Comparison of ENCODE assay signal across 27 cellular contexts in genomic region chr12:3835914-3836313, GRCh38.
"Had no signal": no experiment of that assay in that cellular context is flagged by ENCODE, and none has a peak within 500 bp of the region (broad histone marks: within the 10 kb centered on the region; RNA-seq: fewer than 3 reads in every experiment).

No MANE protein-coding gene starts in this region.

- H3K4me1 Mint-ChIP-seq: neural progenitor cell had no signal

- H2AFZ ChIP-seq: neural progenitor cell, parathyroid adenoma had no signal

- H3K4me1 ChIP-seq: colonic mucosa, foreskin keratinocyte, parathyroid adenoma, suprapubic skin, upper lobe of right lung, uterus had no signal

- H3K4me3 Mint-ChIP-seq: dendritic cell treated with granulocyte-macrophage colony-stimulating factor and Interleukin-4, amounts not matched to agents 40 ng/mL and 50 ng/mL, for 4 days; mesothelial cell of epicardium; natural killer cell treated with Interleukin-12 subunit alpha and Interleukin-12 subunit beta and Interleukin-15 and Interleukin-18, amount 100 ng/mL, for 72 hours; neural progenitor cell; stimulated activated effector memory CD8-positive, alpha-beta T cell treated with anti-CD3 and anti-CD28 coated beads, Interleukin-12 subunit alpha, Interleukin-12 subunit beta, amount 100 ng/mL, for 72 hours had no signal

- H3K27ac Mint-ChIP-seq: dendritic cell treated with granulocyte-macrophage colony-stimulating factor and Interleukin-4, amounts not matched to agents 40 ng/mL and 50 ng/mL, for 4 days; mesothelial cell of epicardium; natural killer cell treated with Interleukin-12 subunit alpha and Interleukin-12 subunit beta and Interleukin-15 and Interleukin-18, amount 100 ng/mL, for 72 hours; neural progenitor cell; progenitor cell of endocrine pancreas had no signal

- DNase-seq: colonic mucosa; effector CD8-positive, alpha-beta T cell; foreskin keratinocyte; glutamatergic neuron; heart right ventricle; hippocampal formation; left cardiac atrium; left lung; mesenchymal stem cell; mucosa of descending colon; naive B cell; stimulated activated CD4-positive, alpha-beta T cell treated with anti-CD3 and anti-CD28 coated beads, Interleukin-2, amount 100 ng/mL, for 24 hours; stimulated activated CD4-positive, alpha-beta T cell treated with anti-CD3 and anti-CD28 coated beads, Interleukin-4, amount 100 ng/mL, for 24 hours; stimulated activated naive CD8-positive, alpha-beta T cell treated with anti-CD3 and anti-CD28 coated beads, Interleukin-15, Interleukin-2, amounts not matched to agents 100 U/mL and 50 U/mL, for 24 hours; transverse colon; upper lobe of right lung; uterus had no signal

- H3K27me3 Mint-ChIP-seq: dendritic cell treated with granulocyte-macrophage colony-stimulating factor and Interleukin-4, amounts not matched to agents 40 ng/mL and 50 ng/mL, for 4 days; naive B cell; natural killer cell treated with Interleukin-12 subunit alpha and Interleukin-12 subunit beta and Interleukin-15 and Interleukin-18, amount 100 ng/mL, for 72 hours; progenitor cell of endocrine pancreas had no signal

- H3K9ac ChIP-seq: neural progenitor cell, parathyroid adenoma had no signal

- H3K9me3 Mint-ChIP-seq: natural killer cell treated with Interleukin-12 subunit alpha and Interleukin-12 subunit beta and Interleukin-15 and Interleukin-18, amount 100 ng/mL, for 72 hours; stimulated activated effector memory CD8-positive, alpha-beta T cell treated with anti-CD3 and anti-CD28 coated beads, Interleukin-12 subunit alpha, Interleukin-12 subunit beta, amount 100 ng/mL, for 72 hours had no signal

- H3K36me3 ChIP-seq: colonic mucosa, left lung, neural progenitor cell, suprapubic skin, transverse colon, upper lobe of right lung, uterus had no signal

- H3K27me3 ChIP-seq: colonic mucosa, esophagus muscularis mucosa, heart right ventricle, left lung, neural progenitor cell, suprapubic skin, transverse colon, upper lobe of right lung, uterus had no signal

- H3K27ac ChIP-seq: colonic mucosa, esophagus muscularis mucosa, foreskin keratinocyte, heart right ventricle, left lung, neural progenitor cell, parathyroid adenoma, suprapubic skin, transverse colon, upper lobe of right lung, uterus had no signal

- ATAC-seq: foreskin keratinocyte; heart right ventricle; left cardiac atrium; left lung; mucosa of descending colon; natural killer cell treated with Interleukin-12 subunit alpha and Interleukin-12 subunit beta and Interleukin-15 and Interleukin-18, amount 100 ng/mL, for 72 hours; sciatic nerve; stimulated activated effector memory CD8-positive, alpha-beta T cell treated with anti-CD3 and anti-CD28 coated beads, Interleukin-12 subunit alpha, Interleukin-12 subunit beta, amount 100 ng/mL, for 72 hours; stimulated activated naive CD8-positive, alpha-beta T cell treated with anti-CD3 and anti-CD28 coated beads, Interleukin-15, Interleukin-2, amounts not matched to agents 100 U/mL and 50 U/mL, for 24 hours; upper lobe of right lung had no signal

- H3K9me3 ChIP-seq: colonic mucosa, esophagus muscularis mucosa, left lung, mucosa of descending colon, suprapubic skin, transverse colon, upper lobe of right lung, uterus had no signal

- H3K4me2 ChIP-seq: neural progenitor cell had no signal

- H3K4me3 ChIP-seq: colonic mucosa, esophagus muscularis mucosa, heart right ventricle, left lung, mucosa of descending colon, neural progenitor cell, suprapubic skin, transverse colon, upper lobe of right lung, uterus had no signal
